Comparison of ENCODE assay signal across 1 cellular context in genomic region chr5:170885779-170886178, GRCh38.
TF ChIP-seq lines count a peak whose summit lies in the region.

No MANE protein-coding gene starts in this region.

TF ChIP-seq in IMR-90, 13 proteins besides CTCF, POLR2A, EP300 and RAD21:
- no peak for TF ChIP-seq ELK1 (IDR thresholded peaks at IDR 0.05; ENCODE audit: borderline replicate concordance, low read depth, low read length)
- TF ChIP-seq RCOR1 (IDR thresholded peaks at IDR 0.05; ENCODE audit: insufficient replicate concordance, low read length) = no peak
- no peak for TF ChIP-seq BHLHE40 (IDR thresholded peaks at IDR 0.05; ENCODE audit: low read depth, low read length)
- TF ChIP-seq USF2 (IDR thresholded peaks at IDR 0.05; ENCODE audit: low read depth, low read length) = no peak
- no peak for TF ChIP-seq NFE2L2 (IDR thresholded peaks at IDR 0.05; ENCODE audit: low read depth, low read length)
- no peak for TF ChIP-seq SMC3 (IDR thresholded peaks at IDR 0.05; ENCODE audit: low read depth, low read length)
- no peak for TF ChIP-seq MXI1 (IDR thresholded peaks at IDR 0.05; ENCODE audit: borderline replicate concordance, low read depth, low read length)
- TF ChIP-seq CHD1 (IDR thresholded peaks at IDR 0.05; ENCODE audit: low read depth, low read length) = no peak
- TF ChIP-seq CEBPB (IDR thresholded peaks at IDR 0.05; ENCODE audit: low read depth, low read length) = no peak
- TF ChIP-seq FOS (IDR thresholded peaks at IDR 0.05; ENCODE audit: low read depth, low read length) = no peak
- TF ChIP-seq MAZ (IDR thresholded peaks at IDR 0.05; ENCODE audit: borderline replicate concordance, low read depth, low read length) = no peak
- no peak for TF ChIP-seq MAFK (IDR thresholded peaks at IDR 0.05; ENCODE audit: low read depth, low read length)
- no peak for TF ChIP-seq RFX5 (IDR thresholded peaks at IDR 0.05; ENCODE audit: low read depth, low read length)
